Comparison of ENCODE assay signal across 20 cellular contexts in genomic region chr7:44394112-44394447, GRCh38.
"Had no signal": no experiment of that assay in that cellular context is flagged by ENCODE, and none has a peak within 500 bp of the region (broad histone marks: within the 10 kb centered on the region; RNA-seq: fewer than 3 reads in every experiment).

No MANE protein-coding gene starts in this region.

- H3K4me3 Mint-ChIP-seq: activated CD4-positive, alpha-beta memory T cell treated with anti-CD3 and anti-CD28 coated beads, Interleukin-2, amount 10 ng/mL, durations not matched to agents 7 days and 5 days; activated CD4-positive, alpha-beta T cell treated with anti-CD3 and anti-CD28 coated beads for 36 hours; activated naive CD4-positive, alpha-beta T cell treated with anti-CD3 and anti-CD28 coated beads, Interleukin-2, amount 50 U/mL, for 24 hours; T-cell had no signal

- DNase-seq: activated CD4-positive, alpha-beta memory T cell treated with anti-CD3 and anti-CD28 coated beads, Interleukin-2, amount 10 ng/mL, durations not matched to agents 7 days and 5 days; activated CD4-positive, alpha-beta T cell treated with anti-CD3 and anti-CD28 coated beads for 36 hours; activated CD4-positive, alpha-beta T cell treated with anti-CD3 and anti-CD28 coated beads, Interleukin-2, amount 50 U/mL, for 1 hour; activated CD8-positive, alpha-beta memory T cell treated with anti-CD3 and anti-CD28 coated beads, Interleukin-2, amount 50 U/mL, for 4 hours; activated naive CD4-positive, alpha-beta T cell; activated T-cell treated with anti-CD3 and anti-CD28 coated beads, Interleukin-2, amount 50 U/mL, for 1 hour; aorta; Kasumi-1; KBM-7; NCI-H1048; NCI-H187 treated with DMSO at 0.1 percent for 48 hours; NCI-H2171; NCI-H510A; NCI-H526 treated with DMSO at 0.1 percent for 48 hours; NCI-H82; T-cell had no signal

- H3K27me3 Mint-ChIP-seq: activated CD4-positive, alpha-beta memory T cell treated with anti-CD3 and anti-CD28 coated beads, Interleukin-2, amount 10 ng/mL, durations not matched to agents 7 days and 5 days; activated CD4-positive, alpha-beta T cell treated with anti-CD3 and anti-CD28 coated beads for 36 hours; activated naive CD4-positive, alpha-beta T cell treated with anti-CD3 and anti-CD28 coated beads, Interleukin-2, amount 50 U/mL, for 24 hours; T-cell had no signal

- H3K27ac ChIP-seq: breast epithelium, SK-N-MC, VCaP had no signal

- H3K4me3 ChIP-seq: breast epithelium, SK-N-MC had no signal

- H3K4me1 Mint-ChIP-seq: activated CD4-positive, alpha-beta memory T cell treated with anti-CD3 and anti-CD28 coated beads, Interleukin-2, amount 10 ng/mL, durations not matched to agents 7 days and 5 days; activated CD4-positive, alpha-beta T cell treated with anti-CD3 and anti-CD28 coated beads for 36 hours; activated naive CD4-positive, alpha-beta T cell treated with anti-CD3 and anti-CD28 coated beads, Interleukin-2, amount 50 U/mL, for 24 hours; T-cell had no signal

- H3K27ac Mint-ChIP-seq: activated CD4-positive, alpha-beta memory T cell treated with anti-CD3 and anti-CD28 coated beads, Interleukin-2, amount 10 ng/mL, durations not matched to agents 7 days and 5 days; activated CD4-positive, alpha-beta T cell treated with anti-CD3 and anti-CD28 coated beads for 36 hours; activated naive CD4-positive, alpha-beta T cell treated with anti-CD3 and anti-CD28 coated beads, Interleukin-2, amount 50 U/mL, for 24 hours; T-cell had no signal

- ATAC-seq: activated CD4-positive, alpha-beta T cell treated with anti-CD3 and anti-CD28 coated beads for 36 hours; T-cell had no signal

- H3K9me3 Mint-ChIP-seq: activated CD4-positive, alpha-beta memory T cell treated with anti-CD3 and anti-CD28 coated beads, Interleukin-2, amount 10 ng/mL, durations not matched to agents 7 days and 5 days; activated naive CD4-positive, alpha-beta T cell treated with anti-CD3 and anti-CD28 coated beads, Interleukin-2, amount 50 U/mL, for 24 hours; T-cell had no signal
